Comparison of ENCODE assay signal across 9 cellular contexts in genomic region chr6:26183237-26183580, GRCh38.
A peak's percentile ranks its signal among the peaks of the same experiment; 100 is the strongest.
DNase-seq lines count a peak whose midpoint lies in the region; ATAC-seq, FAIRE-seq and TF ChIP-seq lines count a peak whose summit lies in the region.
"Had no signal": no experiment of that assay in that cellular context is flagged by ENCODE, and none has a peak within 500 bp of the region (broad histone marks: within the 10 kb centered on the region; RNA-seq: fewer than 3 reads in every experiment).

No MANE protein-coding gene starts in this region.

- H3K27ac Mint-ChIP-seq in T-cell, result peak overlapping the region; percentile 94 to 98

- intact Hi-C loops in esophagus squamous epithelium (cut with DNase I), result no loop called here

- no peak for FAIRE-seq in GM12891 (lab: Jason Lieb, UNC)

- CTCF ChIA-PET in BJ (lab: Yijun Ruan, JAX), result interaction anchor here (0.6 to 3.9 kb wide), 3 partner anchors 10 to 150 kb away, joined by 3 to 24 read pairs (median 3); a partner anchor contains a TSS
- CTCF ChIA-PET in T-cell (lab: Charles Lee), result interaction anchor here (0.6 to 2.7 kb wide), 21 partner anchors 10 to 963 kb away, joined by 3 to 33 read pairs (median 4); a partner anchor contains a TSS

- H3K27ac ChIP-seq in esophagus squamous epithelium (peak overlapping the region; percentile 79 to 88 (median 86)), neutrophil (peak overlapping the region; percentile 51)

- 3 to 11% methylated on average over 11 of the region's 11 CpGs for WGBS in esophagus squamous epithelium, 2 donors

- no peaks in the 10 kb centered on the region for H3K36me3 Mint-ChIP-seq in T-cell

- no peak for TF ChIP-seq POLR2A in esophagus squamous epithelium (IDR thresholded peaks at IDR 0.05)
- no peak for TF ChIP-seq POLR2A in GM12891 (IDR thresholded peaks at IDR 0.05; ENCODE audit: low read depth, low read length)

- ATAC-seq in T-cell (replicated peaks in 1 of 4), result peak; percentile 3 to 15 (median 10)
- no peak for ATAC-seq in HG03439 (IDR thresholded peaks at IDR 0.05; ENCODE audit: unreplicated experiment)

- no peaks in the 10 kb centered on the region for H3K27me3 ChIP-seq in BJ (ENCODE audit: control insufficient read depth, insufficient read depth, low read length)
- no peaks in the 10 kb centered on the region for H3K27me3 ChIP-seq in esophagus squamous epithelium
- peaks cover 14% of the 10 kb centered on the region for H3K27me3 ChIP-seq in neutrophil

- H3K4me3 ChIP-seq in BJ (ENCODE audit: low read depth, low read length), result peak overlapping the region; percentile 14; the same call in 1 of the 2 replicates
- H3K4me3 ChIP-seq in esophagus squamous epithelium, result peak overlapping the region; percentile 29 to 64 (median 50)
- H3K4me3 ChIP-seq in neutrophil (ENCODE audit: low read depth in 1 of 2, low read length in 1 of 2), result peak overlapping the region; percentile 47 to 51

- POLR2A ChIA-PET in BJ (lab: Charles Lee), result interaction anchor here (0.6 to 2.0 kb wide), 12 partner anchors 14 to 949 kb away, joined by 3 to 27 read pairs (median 8); a partner anchor contains a TSS
- POLR2A ChIA-PET in T-cell (lab: Charles Lee), result interaction anchor here (0.5 to 3.7 kb wide), 48 partner anchors 10 to 1710 kb away, joined by 3 to 122 read pairs (median 5); a partner anchor contains a TSS

- TF ChIP-seq CTCF in BJ (IDR thresholded peaks at IDR 0.05; ENCODE audit: insufficient read depth, low read depth, low read length) (no peak), esophagus squamous epithelium (IDR thresholded peaks at IDR 0.05) (no peak), neutrophil (IDR thresholded peaks at IDR 0.05) (no peak)

- peaks cover 36 to 44% (median 40%) of the 10 kb centered on the region in 3 donors for H3K4me1 Mint-ChIP-seq in T-cell

- H3K9me3 Mint-ChIP-seq in T-cell, result peaks cover 0 to 4% (median 0%) of the 10 kb centered on the region in 3 donors

- H3K4me1 ChIP-seq in esophagus squamous epithelium (peaks cover 1 to 27% (median 6%) of the 10 kb centered on the region in 3 donors), neutrophil (ENCODE audit: control insufficient read depth in 1 of 2, insufficient read depth in 1 of 2, low read depth in 1 of 2, low read length in 1 of 2) (peaks cover 19 to 21% of the 10 kb centered on the region in 2 experiments)

- H3K4me3 Mint-ChIP-seq in T-cell, result peak overlapping the region; percentile 88 to 96 (median 93)

- H3K36me3 ChIP-seq in BJ (ENCODE audit: control insufficient read depth, insufficient read depth, low read length), result no peaks in the 10 kb centered on the region
- no peaks in the 10 kb centered on the region for H3K36me3 ChIP-seq in esophagus squamous epithelium
- H3K36me3 ChIP-seq in neutrophil, result peaks cover 16% of the 10 kb centered on the region

- no peaks in the 10 kb centered on the region for H3K27me3 Mint-ChIP-seq in T-cell

- no peak for DNase-seq in BJ (ENCODE audit: low read depth)
- no peak for DNase-seq in T-cell
- no peak for DNase-seq in esophagus squamous epithelium (lab: John Stamatoyannopoulos, UW)
- DNase-seq in iPS-NIHi7 (ENCODE audit: extremely low spot score), result no peak
- no peak for DNase-seq in ureter (ENCODE audit: low spot score)
- no peak for DNase-seq in GM12891 (ENCODE audit: insufficient read length, low spot score)
- DNase-seq: KBM-7 had no signal

- no peaks in the 10 kb centered on the region for H3K9me3 ChIP-seq in esophagus squamous epithelium
- H3K9me3 ChIP-seq in neutrophil, result no peaks in the 10 kb centered on the region

TF ChIP-seq in GM12891, 5 proteins besides CTCF, POLR2A, EP300 and RAD21:
- TF ChIP-seq SPI1 (IDR thresholded peaks at IDR 0.05; ENCODE audit: low read depth, low read length) (no peak), POU2F2 (IDR thresholded peaks at IDR 0.05; ENCODE audit: low read depth, low read length) (no peak), TAF1 (IDR thresholded peaks at IDR 0.05; ENCODE audit: low read depth, low read length) (no peak), PAX5 (IDR thresholded peaks at IDR 0.05; ENCODE audit: insufficient read depth, low read length, severe bottlenecking) (no peak)
TF ChIP-seq in GM12891: peak in this region for 0.
